ENCODE assay signal across 23 cellular contexts in the genomic region with DNA sequence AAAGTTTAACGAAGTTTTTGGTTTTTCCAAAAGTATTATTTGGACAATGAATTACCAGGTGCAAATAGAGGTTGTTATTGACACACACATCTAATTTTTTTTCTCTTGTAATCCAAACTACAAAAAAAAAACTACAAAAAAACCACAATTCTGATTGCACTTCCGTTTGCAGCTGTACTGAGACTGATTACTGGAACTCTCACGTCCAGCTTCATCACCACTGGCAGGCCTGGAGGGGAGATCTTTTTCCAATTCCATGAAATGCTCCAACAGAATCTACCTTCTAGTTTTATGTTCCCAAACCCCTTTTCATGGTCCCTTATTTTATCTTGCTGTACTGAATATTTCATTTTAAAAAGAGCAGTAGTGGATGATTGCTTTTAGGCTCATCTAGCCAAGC.
"Had no signal": no experiment of that assay in that cellular context is flagged by ENCODE, and none has a peak within 500 bp of the region (broad histone marks: within the 10 kb centered on the region; RNA-seq: fewer than 3 reads in every experiment).

No MANE protein-coding gene starts in this region.

- H3K27me3 ChIP-seq: colonic mucosa, hepatocyte, neutrophil, spleen, stomach, transverse colon had no signal

- DNase-seq: colonic mucosa; dermis blood vessel endothelial cell; endodermal cell; erythroblast; foreskin melanocyte; head of caudate nucleus; left colon; left ventricle myocardium superior; mesendoderm; naive B cell; posterior cingulate gyrus; spleen; stimulated activated CD4-positive, alpha-beta T cell treated with anti-CD3 and anti-CD28 coated beads, Interleukin-2, amount 100 ng/mL, for 24 hours; stimulated activated CD4-positive, alpha-beta T cell treated with anti-CD3 and anti-CD28 coated beads, Interleukin-4, amount 100 ng/mL, for 4 hours; stimulated activated naive B cell treated with anti-CD40 and anti-IgM and Interleukin-4, amounts not matched to agents 10 μg/mL and 1 μg/mL and 100 μg/mL, for 72 hours; stomach; substantia nigra; transverse colon had no signal

- H3K4me2 ChIP-seq: hepatocyte had no signal

- H3K27ac ChIP-seq: colonic mucosa, hepatocyte, neutrophil, spleen, stomach, thoracic aorta, transverse colon had no signal

- H3K9me3 ChIP-seq: colonic mucosa, neutrophil, spleen, stomach, thoracic aorta, transverse colon had no signal

- FAIRE-seq: endothelial cell of umbilical vein had no signal

- H3K4me3 ChIP-seq: colonic mucosa, hepatocyte, lung, spleen, stomach, thoracic aorta, transverse colon had no signal

- H3K79me2 ChIP-seq: hepatocyte had no signal

- H3K4me1 ChIP-seq: colonic mucosa, spleen, stomach, transverse colon had no signal

- H2AFZ ChIP-seq: hepatocyte had no signal

- H3K36me3 ChIP-seq: colonic mucosa, neutrophil, spleen, stomach, thoracic aorta, transverse colon had no signal
